20 cellular contexts compared by ENCODE assay signal in genomic region chr10:46098379-46098778, GRCh38. TPM values are rescaled to one million over a fixed set of nuclear protein-coding genes. Genes with fewer than 3 reads are reported as not detected.
"Had no signal": no experiment of that assay in that cellular context is flagged by ENCODE, and none has a peak within 500 bp of the region (broad histone marks: within the 10 kb centered on the region; RNA-seq: fewer than 3 reads in every experiment).

No MANE protein-coding gene starts in this region.

- H3K4me3 Mint-ChIP-seq: central memory CD8-positive, alpha-beta T cell; natural killer cell treated with Interleukin-12 subunit alpha and Interleukin-12 subunit beta and Interleukin-15 and Interleukin-18, amount 100 ng/mL, for 72 hours had no signal

- H3K27ac Mint-ChIP-seq: type B pancreatic cell had no signal

- ATAC-seq: body of pancreas; effector memory CD8-positive, alpha-beta T cell; left cardiac atrium; mucosa of descending colon; natural killer cell treated with Interleukin-12 subunit alpha and Interleukin-12 subunit beta and Interleukin-15 and Interleukin-18, amount 100 ng/mL, for 72 hours; sciatic nerve had no signal

- H3K27me3 Mint-ChIP-seq: central memory CD8-positive, alpha-beta T cell; effector memory CD8-positive, alpha-beta T cell had no signal

- H3K4me3 ChIP-seq: body of pancreas, lung, mucosa of descending colon had no signal

- H3K4me1 ChIP-seq: body of pancreas had no signal

- H3K9me3 Mint-ChIP-seq: central memory CD8-positive, alpha-beta T cell; effector memory CD8-positive, alpha-beta T cell; immature natural killer cell; natural killer cell treated with Interleukin-12 subunit alpha and Interleukin-12 subunit beta and Interleukin-15 and Interleukin-18, amount 100 ng/mL, for 72 hours; T-helper 2 cell treated with Interferon-gamma antibody and Interleukin-4, amounts not matched to agents 5 μg/mL and 100 μg/mL, for 36 hours; type B pancreatic cell had no signal

- H3K36me3 Mint-ChIP-seq: immature natural killer cell; natural killer cell treated with Interleukin-12 subunit alpha and Interleukin-12 subunit beta and Interleukin-15 and Interleukin-18, amount 100 ng/mL, for 72 hours; type B pancreatic cell had no signal

- H3K27me3 ChIP-seq: body of pancreas had no signal

- H3K27ac ChIP-seq: body of pancreas had no signal

- DNase-seq: activated CD4-positive, alpha-beta T cell treated with anti-CD3 and anti-CD28 coated beads for 1 hour; activated CD4-positive, alpha-beta T cell treated with anti-CD3 and anti-CD28 coated beads, Interleukin-2, amount 50 U/mL, for 48 hours; activated CD8-positive, alpha-beta memory T cell treated with anti-CD3 and anti-CD28 coated beads, Interleukin-2, amount 50 U/mL, for 48 hours; activated naive CD4-positive, alpha-beta T cell; amniotic stem cell; body of pancreas; effector memory CD8-positive, alpha-beta T cell; immature natural killer cell; left cardiac atrium; mucosa of descending colon; stimulated activated CD4-positive, alpha-beta T cell treated with anti-CD3 and anti-CD28 coated beads, Interleukin-2, amount 100 ng/mL, for 24 hours; stimulated activated naive CD4-positive, alpha-beta T cell treated with Interleukin-2 at 50 U/mL for 16 hours had no signal

- H3K9me3 ChIP-seq: body of pancreas, mucosa of descending colon had no signal

RNA-seq across cellular contexts. Expression of gene MSMB, which starts 52.3 kb away (rescaled TPM):
- total RNA-seq: body of pancreas; left cardiac atrium; mucosa of descending colon; natural killer cell treated with Interleukin-12 subunit alpha and Interleukin-12 subunit beta and Interleukin-15 and Interleukin-18, amount 100 ng/mL, for 72 hours; omental fat pad; pulmonary artery endothelial cell; sciatic nerve had no signal
- polyA plus RNA-seq: immature natural killer cell had no signal
